Comparison of ENCODE assay signal across 24 cellular contexts in the genomic region with DNA sequence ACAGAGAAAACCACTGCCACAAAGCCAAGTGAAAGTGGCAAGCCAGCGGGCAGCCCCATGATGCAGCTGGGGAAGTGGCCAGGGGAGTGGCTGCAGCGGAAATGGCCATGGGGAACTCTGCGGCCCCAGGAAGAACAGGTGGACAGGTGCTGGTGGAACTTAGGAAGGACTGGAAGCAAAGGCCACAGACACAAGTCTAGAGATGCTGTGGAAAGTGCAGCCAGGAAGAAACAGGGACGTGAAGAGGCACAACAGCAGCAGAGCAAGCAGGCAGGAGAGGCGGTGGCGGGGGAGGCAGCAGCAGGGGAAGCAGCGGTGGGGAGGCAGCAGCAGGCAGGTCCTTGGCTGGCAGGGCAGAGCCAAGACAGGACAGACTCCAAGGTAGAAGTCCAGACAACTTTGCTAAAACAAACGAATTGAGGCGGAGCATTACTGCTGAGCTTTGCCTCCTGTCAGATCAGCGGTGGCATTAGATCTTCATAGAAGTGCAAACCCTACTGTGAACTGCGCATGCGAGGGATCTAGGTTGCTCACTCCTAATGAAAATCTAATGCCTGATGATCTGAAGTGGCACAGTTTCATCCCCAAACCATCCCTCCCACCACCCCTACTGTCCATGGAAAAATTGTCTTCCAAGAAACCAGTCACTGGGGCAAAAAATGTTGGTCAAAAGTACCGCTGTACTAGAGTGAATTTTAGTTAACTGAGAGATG.
"Had no signal": no experiment of that assay in that cellular context is flagged by ENCODE, and none has a peak within 500 bp of the region (broad histone marks: within the 10 kb centered on the region; RNA-seq: fewer than 3 reads in every experiment).

No MANE protein-coding gene starts in this region.

- H3K27ac ChIP-seq: breast epithelium, left lung, ovary, right lobe of liver, skin epidermis, thoracic aorta had no signal

- ATAC-seq: left lung; mucosa of descending colon; natural killer cell treated with Interleukin-12 subunit alpha and Interleukin-12 subunit beta and Interleukin-15 and Interleukin-18, amount 100 ng/mL, for 72 hours; right lobe of liver; stimulated activated effector memory CD8-positive, alpha-beta T cell treated with anti-CD3 and anti-CD28 coated beads, Interleukin-12 subunit alpha, Interleukin-12 subunit beta, amount 100 ng/mL, for 72 hours; T-cell had no signal

- H3K27me3 ChIP-seq: breast epithelium, ovary, right lobe of liver had no signal

- H3K36me3 ChIP-seq: breast epithelium, left lung, ovary, right lobe of liver, thoracic aorta had no signal

- H3K9me3 ChIP-seq: breast epithelium, left lung, mucosa of descending colon, ovary, right lobe of liver, thoracic aorta had no signal

- FAIRE-seq: colon, endometrium had no signal

- DNase-seq: activated CD4-positive, alpha-beta T cell treated with anti-CD3 and anti-CD28 coated beads for 4 hours; activated CD4-positive, alpha-beta T cell treated with anti-CD3 and anti-CD28 coated beads, Interleukin-2, amount 50 U/mL, for 48 hours; activated CD4-positive, CD25-positive, alpha-beta regulatory T cell; activated CD8-positive, alpha-beta memory T cell treated with anti-CD3 and anti-CD28 coated beads for 24 hours; activated gamma-delta T cell treated with Interleukin-2 at 50 U/mL for 16 hours; activated naive CD4-positive, alpha-beta T cell treated with anti-CD3 and anti-CD28 coated beads, Interleukin-2, amount 50 U/mL, for 16 hours; effector CD8-positive, alpha-beta T cell; hippocampal formation; immature natural killer cell; mucosa of descending colon; ovary; stimulated activated CD4-positive, alpha-beta T cell treated with anti-CD3 and anti-CD28 coated beads, Interleukin-4, amount 100 ng/mL, for 24 hours; trophoblast cell had no signal

- H3K4me3 ChIP-seq: breast epithelium, left lung, lung, mucosa of descending colon, ovary, right lobe of liver, skin epidermis, thoracic aorta had no signal

- H3K4me1 ChIP-seq: breast epithelium, left lung, right lobe of liver had no signal
